ENCODE assay signal across 17 cellular contexts in the genomic region with DNA sequence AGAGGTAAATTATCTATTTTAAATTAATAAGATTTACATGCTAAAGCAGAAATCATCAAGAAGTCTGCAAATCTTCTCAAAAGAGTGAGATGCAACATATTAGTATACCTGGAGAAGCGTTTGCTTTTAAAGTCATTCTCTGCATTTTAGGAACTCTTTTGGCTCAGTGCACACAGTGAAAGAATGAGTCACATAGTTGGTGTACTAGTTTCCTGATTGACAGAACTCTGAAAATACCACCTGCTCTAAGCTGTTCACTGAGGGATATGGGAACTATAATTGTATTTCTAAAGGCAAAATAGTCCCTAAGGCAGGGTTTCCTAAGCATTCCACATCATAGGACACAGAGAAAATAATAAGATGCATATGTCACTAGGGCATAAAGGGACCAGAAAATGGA.
DNase-seq lines count a peak whose midpoint lies in the region; ATAC-seq, FAIRE-seq and TF ChIP-seq lines count a peak whose summit lies in the region.
"Had no signal": no experiment of that assay in that cellular context is flagged by ENCODE, and none has a peak within 500 bp of the region (broad histone marks: within the 10 kb centered on the region; RNA-seq: fewer than 3 reads in every experiment).

No MANE protein-coding gene starts in this region.

- H3K9me3 Mint-ChIP-seq in H9 (no peaks in the 10 kb centered on the region), endothelial cell (ENCODE audit: unreplicated experiment) (no peaks in the 10 kb centered on the region)
- H3K9me3 Mint-ChIP-seq: activated T-helper 1 cell treated with anti-CD3 and anti-CD28 coated beads, Interleukin-12 subunit alpha, Interleukin-12 subunit beta, Interleukin-2, Interleukin-4 antibody, amounts not matched to agents 30 ng/mL and 10 ng/mL and 1 ng/mL, durations not matched to agents 14 hours and 24 hours and 36 hours had no signal

- TF ChIP-seq POLR2A in GM12891 (IDR thresholded peaks at IDR 0.05; ENCODE audit: low read depth, low read length) (no peak), NB4 (IDR thresholded peaks at IDR 0.05; ENCODE audit: extremely low read depth, insufficient read length) (no peak), vagina (IDR thresholded peaks at IDR 0.05) (no peak)

- H2AFZ ChIP-seq in H9 (ENCODE audit: low read length), result no peak overlapping the region

- no peak overlapping the region for H2BK5ac ChIP-seq in H9 (ENCODE audit: insufficient read length, low read length)

- no peak overlapping the region for H3K23ac ChIP-seq in H9 (ENCODE audit: insufficient read length, low read depth, low read length)

- H3K4ac ChIP-seq in H9 (ENCODE audit: low read depth, low read length), result no peak overlapping the region

- H2BK20ac ChIP-seq in H9 (ENCODE audit: low read depth, low read length, poor library complexity, severe bottlenecking), result no peak overlapping the region

- H3K27me3 Mint-ChIP-seq in H9 (ENCODE audit: low read depth) (no peaks in the 10 kb centered on the region; the same call in 1 of the 2 replicates), endothelial cell (ENCODE audit: unreplicated experiment) (peaks cover 2% of the 10 kb centered on the region)

- H4K20me1 ChIP-seq in H9 (ENCODE audit: control insufficient read depth, insufficient read depth, insufficient read length), result no peaks in the 10 kb centered on the region

- H3K56ac ChIP-seq in H9 (ENCODE audit: insufficient read length, low read depth, low read length), result no peak overlapping the region

- H2AK5ac ChIP-seq in H9 (ENCODE audit: insufficient read length, low read length), result no peak overlapping the region

- no peaks in the 10 kb centered on the region for H3K79me1 ChIP-seq in H9 (ENCODE audit: insufficient read depth, low read depth, low read length, poor library complexity, severe bottlenecking)

- POLR2A ChIA-PET in RWPE1 (lab: Yijun Ruan, JAX; ENCODE audit: low non-redundant PET), result no interaction called here

- no peak for TF ChIP-seq CTCF in NB4 (IDR thresholded peaks at IDR 0.05; ENCODE audit: low read depth, low read length)
- no peak for TF ChIP-seq CTCF in RWPE1 (conservative IDR thresholded peaks at IDR 0.05; ENCODE audit: low read depth)
- no peak for TF ChIP-seq CTCF in H9 (conservative IDR thresholded peaks at IDR 0.05)
- no peak for TF ChIP-seq CTCF in endothelial cell (IDR thresholded peaks at IDR 0.05; ENCODE audit: unreplicated experiment)
- TF ChIP-seq CTCF in vagina (IDR thresholded peaks at IDR 0.05), result no peak

- intact Hi-C loops in vagina (cut with DNase I), result no loop called here

- H3K4me3 ChIP-seq in NB4 (ENCODE audit: low read depth, low read length), result no peak overlapping the region
- H3K4me3 ChIP-seq in vagina, result no peak overlapping the region
- H3K4me3 ChIP-seq: heart right ventricle, lung, uterus had no signal

- no peaks in the 10 kb centered on the region for H3K27me3 ChIP-seq in H9 (ENCODE audit: insufficient read depth, low read length)
- H3K27me3 ChIP-seq in vagina, result no peaks in the 10 kb centered on the region
- H3K27me3 ChIP-seq: heart right ventricle, uterus had no signal

- H3K27ac ChIP-seq in RWPE1 (no peak overlapping the region), H9 (ENCODE audit: insufficient read length, low read depth, low read length) (no peak overlapping the region), vagina (no peak overlapping the region)
- H3K27ac ChIP-seq: heart right ventricle, uterus had no signal

- H3K4me2 ChIP-seq in H9 (ENCODE audit: insufficient read depth, insufficient read length, low read length), result no peak overlapping the region

- H3K36me3 Mint-ChIP-seq in H9 (ENCODE audit: insufficient read depth in 1 of 3, low read depth in 3 of 3) (no peaks in the 10 kb centered on the region), endothelial cell (ENCODE audit: low read depth, unreplicated experiment) (no peaks in the 10 kb centered on the region)

- no peak overlapping the region for H3K14ac ChIP-seq in H9 (ENCODE audit: insufficient read depth, low read length)

- no peak overlapping the region for H2BK120ac ChIP-seq in H9 (ENCODE audit: low read depth, low read length, poor library complexity, severe bottlenecking)

- WGBS in H9 (ENCODE audit: extremely low coverage, insufficient read length, low lambda C conversion rate), result no CpG with 5 or more reads among the region's 1 CpG

- no peak overlapping the region for H4K8ac ChIP-seq in H9 (replicated peaks; ENCODE audit: insufficient read length, low read depth, low read length)

- no peaks in the 10 kb centered on the region for H3K36me3 ChIP-seq in vagina
- H3K36me3 ChIP-seq: heart right ventricle, uterus had no signal

- H3K23me2 ChIP-seq in H9 (ENCODE audit: insufficient read length, low read depth, low read length, poor library complexity, severe bottlenecking), result no peaks in the 10 kb centered on the region

- no peak overlapping the region for H2BK15ac ChIP-seq in H9 (ENCODE audit: low read depth, low read length)

- H3K4me1 ChIP-seq in H9 (ENCODE audit: insufficient read depth, low read length), result no peaks in the 10 kb centered on the region; the same call in 1 of the 2 replicates
- no peaks in the 10 kb centered on the region for H3K4me1 ChIP-seq in vagina
- H3K4me1 ChIP-seq: uterus had no signal

- no peaks in the 10 kb centered on the region for H3K79me2 ChIP-seq in H9 (ENCODE audit: insufficient read depth, low read length)

- H3K4me3 Mint-ChIP-seq in H9, result no peak overlapping the region
- H3K4me3 Mint-ChIP-seq in endothelial cell (ENCODE audit: unreplicated experiment), result no peak overlapping the region
- H3K4me3 Mint-ChIP-seq: activated T-helper 1 cell treated with anti-CD3 and anti-CD28 coated beads, Interleukin-12 subunit alpha, Interleukin-12 subunit beta, Interleukin-2, Interleukin-4 antibody, amounts not matched to agents 30 ng/mL and 10 ng/mL and 1 ng/mL, durations not matched to agents 14 hours and 24 hours and 36 hours had no signal

- CTCF ChIA-PET in RWPE1 (lab: Yijun Ruan, JAX), result interaction anchor here (0.6 kb wide), 1 partner anchor 705 kb away, joined by 4 read pairs; no protein-coding TSS in a partner anchor

- peaks cover 4% of the 10 kb centered on the region in 2 experiments; a peak in 2 of 4 replicates for H3K4me1 Mint-ChIP-seq in H9
- H3K4me1 Mint-ChIP-seq in endothelial cell (ENCODE audit: unreplicated experiment), result no peaks in the 10 kb centered on the region

- H3T11ph ChIP-seq in H9 (ENCODE audit: low read length), result no peak overlapping the region

- no peak overlapping the region for H2BK12ac ChIP-seq in H9 (ENCODE audit: insufficient read length, low read depth, low read length)

- DNase-seq in GM12891 (ENCODE audit: insufficient read length, low spot score) (no peak), NB4 (ENCODE audit: low read depth) (peak; percentile 21), RWPE1 (ENCODE audit: low spot score) (no peak), H9 (no peak), endothelial cell (ENCODE audit: low spot score) (no peak), vagina (ENCODE audit: extremely low spot score in 2 of 2) (no peak)
- DNase-seq: DMS 273 treated with DMSO at 0.1 percent for 48 hours, heart right ventricle, NCI-H1436, NCI-H82, occipital lobe, uterus had no signal

- no peak overlapping the region for H4K5ac ChIP-seq in H9 (ENCODE audit: insufficient read length, low read depth, low read length)

- H3K18ac ChIP-seq in H9 (ENCODE audit: insufficient read length, low read depth, low read length), result no peak overlapping the region

- H3K9ac ChIP-seq in H9 (ENCODE audit: extremely low read depth, insufficient read length, low read length), result no peak overlapping the region

- ATAC-seq in GM21360 (IDR thresholded peaks at IDR 0.05; ENCODE audit: unreplicated experiment) (peak; percentile 93), HG03039 (IDR thresholded peaks at IDR 0.05; ENCODE audit: unreplicated experiment) (peak; percentile 91)
- ATAC-seq: heart right ventricle, SK-N-SH treated with all-trans-retinoic acid at 6 μM for 48 hours had no signal

- no peak overlapping the region for H4K91ac ChIP-seq in H9 (ENCODE audit: insufficient read length, low read depth, low read length)

- no peaks in the 10 kb centered on the region for H3K9me3 ChIP-seq in H9 (ENCODE audit: control insufficient read depth, low read depth, low read length)
- H3K9me3 ChIP-seq in vagina, result no peaks in the 10 kb centered on the region
- H3K9me3 ChIP-seq: uterus had no signal

- H3K27ac Mint-ChIP-seq in H9 (no peak overlapping the region), endothelial cell (ENCODE audit: unreplicated experiment) (no peak overlapping the region)
- H3K27ac Mint-ChIP-seq: activated T-helper 1 cell treated with anti-CD3 and anti-CD28 coated beads, Interleukin-12 subunit alpha, Interleukin-12 subunit beta, Interleukin-2, Interleukin-4 antibody, amounts not matched to agents 30 ng/mL and 10 ng/mL and 1 ng/mL, durations not matched to agents 14 hours and 24 hours and 36 hours had no signal

- FAIRE-seq in GM12891 (lab: Jason Lieb, UNC), result peak; percentile 9

TF ChIP-seq in GM12891, 5 proteins besides CTCF, POLR2A, EP300 and RAD21:
- TF ChIP-seq PAX5 (IDR thresholded peaks at IDR 0.05; ENCODE audit: insufficient read depth, low read length, severe bottlenecking), result no peak
- no peak for TF ChIP-seq POU2F2 (IDR thresholded peaks at IDR 0.05; ENCODE audit: low read depth, low read length)
- TF ChIP-seq POLR2AphosphoS5 (IDR thresholded peaks at IDR 0.05; ENCODE audit: low read depth, low read length), result no peak
- TF ChIP-seq SPI1 (IDR thresholded peaks at IDR 0.05; ENCODE audit: low read depth, low read length), result peak; percentile 41
